ENCODE assay signal across 24 cellular contexts in the genomic region with DNA sequence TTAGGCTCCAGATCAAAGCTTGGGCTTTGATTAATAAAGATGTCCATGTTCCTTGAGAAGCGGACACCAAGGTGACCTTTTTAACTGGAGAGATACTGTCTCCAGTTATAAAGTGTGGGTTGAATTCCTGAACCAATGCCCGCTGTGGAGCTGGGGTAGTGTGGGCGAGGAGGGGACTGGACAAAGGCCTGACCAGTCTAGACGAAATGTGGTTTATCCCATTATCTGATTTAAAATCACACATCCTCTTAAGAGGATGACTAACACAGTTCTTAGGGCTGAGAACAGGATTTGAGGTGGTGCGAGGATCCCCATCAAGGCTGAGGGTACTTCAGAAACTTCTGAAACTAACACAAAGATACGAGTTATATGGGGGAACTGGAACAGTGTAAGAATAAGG.
DNase-seq lines count a peak whose midpoint lies in the region; ATAC-seq and TF ChIP-seq lines count a peak whose summit lies in the region.
"Had no signal": no experiment of that assay in that cellular context is flagged by ENCODE, and none has a peak within 500 bp of the region (broad histone marks: within the 10 kb centered on the region; RNA-seq: fewer than 3 reads in every experiment).

No MANE protein-coding gene starts in this region.

- TF ChIP-seq EP300 in SK-N-SH (IDR thresholded peaks at IDR 0.05; ENCODE audit: borderline replicate concordance in 1 of 2, low read depth in 1 of 2, low read length in 1 of 2): no peak; a peak in 1 of 4 replicates

- H3K27ac ChIP-seq in SK-N-SH (ENCODE audit: low read depth in 2 of 2, low read length in 1 of 2) (peak overlapping the region in 1 of 2 experiments; percentile 46; a peak in 2 of 4 replicates), foreskin keratinocyte (no peak overlapping the region)
- H3K27ac ChIP-seq: 22Rv1, neural progenitor cell, SJCRH30, stomach, transverse colon had no signal

- H3K9me3 ChIP-seq in SK-N-SH: no peaks in the 10 kb centered on the region
- H3K9me3 ChIP-seq: SJCRH30, stomach, transverse colon had no signal

- TF ChIP-seq CTCF in SK-N-SH (IDR thresholded peaks at IDR 0.05): no peak
- TF ChIP-seq CTCF in foreskin keratinocyte (conservative IDR thresholded peaks at IDR 0.05): no peak

- H3K79me2 ChIP-seq in SK-N-SH (ENCODE audit: insufficient read depth): no peaks in the 10 kb centered on the region

- no peak for ATAC-seq in SK-N-SH treated with all-trans-retinoic acid at 6 μM for 48 hours
- ATAC-seq in foreskin keratinocyte: peak; percentile 26
- no peak for ATAC-seq in left lobe of liver
- ATAC-seq: esophagus mucosa had no signal

- peak overlapping the region; percentile 71; the same call in 1 of the 2 replicates for H2AFZ ChIP-seq in SK-N-SH (ENCODE audit: low read depth)
- H2AFZ ChIP-seq: neural progenitor cell had no signal

- peaks cover 11% of the 10 kb centered on the region for H3F3A ChIP-seq in SK-N-SH (replicated peaks; ENCODE audit: insufficient read depth)

- no peak for DNase-seq in SK-N-SH
- peak; percentile 53 for DNase-seq in SW480 (ENCODE audit: low spot score)
- peak in 1 of 2 donors; percentile 71 for DNase-seq in foreskin keratinocyte
- no peak for DNase-seq in stimulated activated CD4-positive, alpha-beta T cell treated with anti-CD3 and anti-CD28 coated beads, Interleukin-4, amount 100 ng/mL, for 4 hours
- DNase-seq in OCI-M1 (lab: John Stamatoyannopoulos, UW): no peak
- DNase-seq in left lobe of liver (ENCODE audit: low spot score): no peak
- DNase-seq in NCI-H526 treated with DMSO at 0.1 percent for 48 hours (lab: John Stamatoyannopoulos, UW): no peak
- DNase-seq: activated CD4-positive, alpha-beta memory T cell treated with anti-CD3 and anti-CD28 coated beads, Interleukin-2, amount 10 ng/mL, durations not matched to agents 7 days and 5 days; activated naive CD4-positive, alpha-beta T cell treated with anti-CD3 and anti-CD28 coated beads for 36 hours; activated T-cell treated with anti-CD3 and anti-CD28 coated beads, Interleukin-2, amount 50 U/mL, for 1 hour; Calu3; cerebellar nuclear complex; NCI-H1694; NCI-H774; small intestine; stimulated activated CD4-positive, alpha-beta T cell treated with anti-CD3 and anti-CD28 coated beads, Interleukin-4, amount 100 ng/mL, for 1 hour; stomach; T-helper 2 cell; transverse colon had no signal

- peak overlapping the region; percentile 64 for H3K4me2 ChIP-seq in SK-N-SH
- H3K4me2 ChIP-seq: neural progenitor cell had no signal

- CTCF ChIA-PET in SK-N-SH (lab: Yijun Ruan, JAX): no interaction called here

- peaks cover 4 to 15% of the 10 kb centered on the region in 2 experiments; a peak in 2 of 4 replicates for H3K4me1 ChIP-seq in SK-N-SH (ENCODE audit: control insufficient read depth in 1 of 2, insufficient read depth in 2 of 2, low read depth in 1 of 2, low read length in 1 of 2)
- peaks cover 20% of the 10 kb centered on the region for H3K4me1 ChIP-seq in foreskin keratinocyte
- H3K4me1 ChIP-seq: neural progenitor cell, transverse colon had no signal

- H3K9ac ChIP-seq in SK-N-SH: no peak overlapping the region
- H3K9ac ChIP-seq: neural progenitor cell had no signal

- no peak overlapping the region for H3K4me3 ChIP-seq in SK-N-SH (ENCODE audit: low read depth in 2 of 2, low read length in 1 of 2)
- H3K4me3 ChIP-seq: neural progenitor cell, SJCRH30, transverse colon had no signal

- WGBS in SK-N-SH (ENCODE audit: low lambda C conversion rate): 60% methylated on average over 6 of the region's 6 CpGs

- H4K20me1 ChIP-seq in SK-N-SH (ENCODE audit: insufficient read depth): no peaks in the 10 kb centered on the region

- TF ChIP-seq RAD21 in SK-N-SH (IDR thresholded peaks at IDR 0.05; ENCODE audit: low read length): no peak

- H3K27me3 ChIP-seq in SK-N-SH (ENCODE audit: insufficient read depth) (no peaks in the 10 kb centered on the region), foreskin keratinocyte (no peaks in the 10 kb centered on the region)
- H3K27me3 ChIP-seq: neural progenitor cell, transverse colon had no signal

- no peaks in the 10 kb centered on the region for H3K9me2 ChIP-seq in SK-N-SH

- H3K36me3 ChIP-seq in SK-N-SH (replicated peaks in 1 of 2; ENCODE audit: control insufficient read depth in 1 of 2, insufficient read depth in 2 of 2, low read length in 1 of 2): no peaks in the 10 kb centered on the region
- H3K36me3 ChIP-seq: neural progenitor cell, SJCRH30, stomach, transverse colon had no signal

- POLR2A ChIA-PET in SK-N-SH (lab: Yijun Ruan, JAX): no interaction called here

TF ChIP-seq in SK-N-SH, 30 proteins besides CTCF, POLR2A, EP300 and RAD21 (continues in another document):
- TF ChIP-seq MEF2A (IDR thresholded peaks at IDR 0.05; ENCODE audit: borderline replicate concordance, low read depth) (no peak), CHD2 (IDR thresholded peaks at IDR 0.05; ENCODE audit: low read length, partially characterized antibody) (no peak), NRF1 (IDR thresholded peaks at IDR 0.05; ENCODE audit: low read depth, low read length) (no peak), FOXM1 (IDR thresholded peaks at IDR 0.05; ENCODE audit: low read depth) (no peak), YY1 (IDR thresholded peaks at IDR 0.05; ENCODE audit: low read depth) (no peak), RXRA (IDR thresholded peaks at IDR 0.05; ENCODE audit: borderline replicate concordance, low read depth) (no peak), EZH2phosphoT487 (IDR thresholded peaks at IDR 0.05; ENCODE audit: borderline replicate concordance, low read depth) (no peak), MXI1 (IDR thresholded peaks at IDR 0.05; ENCODE audit: low read depth, low read length) (no peak), ELF1 (IDR thresholded peaks at IDR 0.05) (no peak), FOSL2 (IDR thresholded peaks at IDR 0.05; ENCODE audit: borderline replicate concordance, low read depth) (no peak)
- TF ChIP-seq, protein P1, sequence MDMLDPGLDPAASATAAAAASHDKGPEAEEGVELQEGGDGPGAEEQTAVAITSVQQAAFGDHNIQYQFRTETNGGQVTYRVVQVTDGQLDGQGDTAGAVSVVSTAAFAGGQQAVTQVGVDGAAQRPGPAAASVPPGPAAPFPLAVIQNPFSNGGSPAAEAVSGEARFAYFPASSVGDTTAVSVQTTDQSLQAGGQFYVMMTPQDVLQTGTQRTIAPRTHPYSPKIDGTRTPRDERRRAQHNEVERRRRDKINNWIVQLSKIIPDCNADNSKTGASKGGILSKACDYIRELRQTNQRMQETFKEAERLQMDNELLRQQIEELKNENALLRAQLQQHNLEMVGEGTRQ (IDR thresholded peaks at IDR 0.05; ENCODE audit: borderline replicate concordance, low read depth, low read length): no peak

TF ChIP-seq in SK-N-SH treated with all-trans-retinoic acid at 6 μM for 48 hours, 23 proteins besides CTCF, POLR2A, EP300 and RAD21 (continues in another document):
- TF ChIP-seq ARNTL (CRISPR knock-in tag; IDR thresholded peaks at IDR 0.05; ENCODE audit: borderline replicate concordance, low read depth) (no peak), TOX (CRISPR knock-in tag; IDR thresholded peaks at IDR 0.05; ENCODE audit: borderline replicate concordance) (no peak), PPARA (CRISPR knock-in tag; IDR thresholded peaks at IDR 0.05; ENCODE audit: borderline replicate concordance) (no peak), ZFP3 (CRISPR knock-in tag; IDR thresholded peaks at IDR 0.05) (no peak), GLIS3 (CRISPR knock-in tag; IDR thresholded peaks at IDR 0.05) (no peak), TCF4 (CRISPR knock-in tag; IDR thresholded peaks at IDR 0.05; ENCODE audit: borderline replicate concordance) (no peak), ZNF565 (CRISPR knock-in tag; conservative IDR thresholded peaks at IDR 0.05; ENCODE audit: low read depth) (no peak)
- TF ChIP-seq, protein P2, sequence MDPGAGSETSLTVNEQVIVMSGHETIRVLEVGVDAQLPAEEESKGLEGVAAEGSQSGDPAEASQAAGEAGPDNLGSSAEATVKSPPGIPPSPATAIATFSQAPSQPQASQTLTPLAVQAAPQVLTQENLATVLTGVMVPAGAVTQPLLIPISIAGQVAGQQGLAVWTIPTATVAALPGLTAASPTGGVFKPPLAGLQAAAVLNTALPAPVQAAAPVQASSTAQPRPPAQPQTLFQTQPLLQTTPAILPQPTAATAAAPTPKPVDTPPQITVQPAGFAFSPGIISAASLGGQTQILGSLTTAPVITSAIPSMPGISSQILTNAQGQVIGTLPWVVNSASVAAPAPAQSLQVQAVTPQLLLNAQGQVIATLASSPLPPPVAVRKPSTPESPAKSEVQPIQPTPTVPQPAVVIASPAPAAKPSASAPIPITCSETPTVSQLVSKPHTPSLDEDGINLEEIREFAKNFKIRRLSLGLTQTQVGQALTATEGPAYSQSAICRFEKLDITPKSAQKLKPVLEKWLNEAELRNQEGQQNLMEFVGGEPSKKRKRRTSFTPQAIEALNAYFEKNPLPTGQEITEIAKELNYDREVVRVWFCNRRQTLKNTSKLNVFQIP (CRISPR knock-in tag; IDR thresholded peaks at IDR 0.05; ENCODE audit: borderline replicate concordance, low read depth): no peak
- TF ChIP-seq, protein P3, sequence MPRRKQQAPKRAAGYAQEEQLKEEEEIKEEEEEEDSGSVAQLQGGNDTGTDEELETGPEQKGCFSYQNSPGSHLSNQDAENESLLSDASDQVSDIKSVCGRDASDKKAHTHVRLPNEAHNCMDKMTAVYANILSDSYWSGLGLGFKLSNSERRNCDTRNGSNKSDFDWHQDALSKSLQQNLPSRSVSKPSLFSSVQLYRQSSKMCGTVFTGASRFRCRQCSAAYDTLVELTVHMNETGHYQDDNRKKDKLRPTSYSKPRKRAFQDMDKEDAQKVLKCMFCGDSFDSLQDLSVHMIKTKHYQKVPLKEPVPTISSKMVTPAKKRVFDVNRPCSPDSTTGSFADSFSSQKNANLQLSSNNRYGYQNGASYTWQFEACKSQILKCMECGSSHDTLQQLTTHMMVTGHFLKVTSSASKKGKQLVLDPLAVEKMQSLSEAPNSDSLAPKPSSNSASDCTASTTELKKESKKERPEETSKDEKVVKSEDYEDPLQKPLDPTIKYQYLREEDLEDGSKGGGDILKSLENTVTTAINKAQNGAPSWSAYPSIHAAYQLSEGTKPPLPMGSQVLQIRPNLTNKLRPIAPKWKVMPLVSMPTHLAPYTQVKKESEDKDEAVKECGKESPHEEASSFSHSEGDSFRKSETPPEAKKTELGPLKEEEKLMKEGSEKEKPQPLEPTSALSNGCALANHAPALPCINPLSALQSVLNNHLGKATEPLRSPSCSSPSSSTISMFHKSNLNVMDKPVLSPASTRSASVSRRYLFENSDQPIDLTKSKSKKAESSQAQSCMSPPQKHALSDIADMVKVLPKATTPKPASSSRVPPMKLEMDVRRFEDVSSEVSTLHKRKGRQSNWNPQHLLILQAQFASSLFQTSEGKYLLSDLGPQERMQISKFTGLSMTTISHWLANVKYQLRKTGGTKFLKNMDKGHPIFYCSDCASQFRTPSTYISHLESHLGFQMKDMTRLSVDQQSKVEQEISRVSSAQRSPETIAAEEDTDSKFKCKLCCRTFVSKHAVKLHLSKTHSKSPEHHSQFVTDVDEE (CRISPR knock-in tag; IDR thresholded peaks at IDR 0.05): no peak
